Comparison of ENCODE assay signal across 16 cellular contexts in genomic region chr7:99124636-99125504, GRCh38. TPM values are rescaled to one million over a fixed set of nuclear protein-coding genes. Genes with fewer than 3 reads are reported as not detected.
A peak's percentile ranks its signal among the peaks of the same experiment; 100 is the strongest.
DNase-seq lines count a peak whose midpoint lies in the region; ATAC-seq, FAIRE-seq and TF ChIP-seq lines count a peak whose summit lies in the region.
"Had no signal": no experiment of that assay in that cellular context is flagged by ENCODE, and none has a peak within 500 bp of the region (broad histone marks: within the 10 kb centered on the region; RNA-seq: fewer than 3 reads in every experiment).

No MANE protein-coding gene starts in this region.

- no peak overlapping the region for H3K4me3 ChIP-seq in HEK293 (ENCODE audit: low read depth, low read length)
- H3K4me3 ChIP-seq in astrocyte (ENCODE audit: insufficient read depth, low read depth, low read length): no peak overlapping the region
- H3K4me3 ChIP-seq in hepatocyte: no peak overlapping the region
- H3K4me3 ChIP-seq in suprapubic skin: no peak overlapping the region
- H3K4me3 ChIP-seq: SJCRH30 had no signal

- H3K9me3 ChIP-seq in HEK293 (ENCODE audit: control insufficient read depth, insufficient read depth, low read depth, low read length) (no peaks in the 10 kb centered on the region), astrocyte (ENCODE audit: insufficient read depth, low read depth, low read length) (no peaks in the 10 kb centered on the region), hepatocyte (ENCODE audit: low read depth) (no peaks in the 10 kb centered on the region), suprapubic skin (no peaks in the 10 kb centered on the region), H9 (ENCODE audit: control insufficient read depth, low read depth, low read length) (no peaks in the 10 kb centered on the region)
- H3K9me3 ChIP-seq: BE2C, SJCRH30 had no signal

- H4K5ac ChIP-seq in H9 (ENCODE audit: insufficient read length, low read depth, low read length): no peak overlapping the region

- no peak overlapping the region for H3K18ac ChIP-seq in H9 (ENCODE audit: insufficient read length, low read depth, low read length)

- TF ChIP-seq POLR2A in suprapubic skin (IDR thresholded peaks at IDR 0.05): no peak

- no peak overlapping the region for H3K56ac ChIP-seq in H9 (ENCODE audit: insufficient read length, low read depth, low read length)

- H3K79me1 ChIP-seq in H9 (ENCODE audit: insufficient read depth, low read depth, low read length, poor library complexity, severe bottlenecking): peaks cover 5% of the 10 kb centered on the region

- H2BK20ac ChIP-seq in H9 (ENCODE audit: low read depth, low read length, poor library complexity, severe bottlenecking): no peak overlapping the region

- CTCF ChIA-PET in HEK293 (lab: Yijun Ruan, JAX): interaction anchor here (1.7 kb wide), 1 partner anchor 12 kb away, joined by 5 read pairs; no protein-coding TSS in a partner anchor

- no peak overlapping the region for H3K9ac ChIP-seq in astrocyte (ENCODE audit: low read length)
- H3K9ac ChIP-seq in H9 (ENCODE audit: extremely low read depth, insufficient read length, low read length): no peak overlapping the region

- no peak overlapping the region for H2BK15ac ChIP-seq in H9 (ENCODE audit: low read depth, low read length)

- peaks cover 41% of the 10 kb centered on the region for H3K4me1 Mint-ChIP-seq in astrocyte (ENCODE audit: low read depth, unreplicated experiment)
- peaks cover 16 to 22% of the 10 kb centered on the region in 2 experiments for H3K4me1 Mint-ChIP-seq in H9

- 90% methylated on average over 3 of the region's 3 CpGs for WGBS in hepatocyte (ENCODE audit: low lambda C conversion rate, missing lambda C conversion rate)
- WGBS in suprapubic skin: 66% methylated on average over 3 of the region's 3 CpGs
- WGBS in H9 (ENCODE audit: extremely low coverage, insufficient read length, low lambda C conversion rate): no CpG with 5 or more reads among the region's 3 CpGs

- H4K91ac ChIP-seq in H9 (ENCODE audit: insufficient read length, low read depth, low read length): no peak overlapping the region

- no peak overlapping the region for H2BK120ac ChIP-seq in H9 (ENCODE audit: low read depth, low read length, poor library complexity, severe bottlenecking)

- H2BK5ac ChIP-seq in H9 (ENCODE audit: insufficient read length, low read length): no peak overlapping the region

- POLR2A ChIA-PET in HEK293 (lab: Yijun Ruan, JAX): no interaction called here

- H3K4me2 ChIP-seq in astrocyte (ENCODE audit: low read length) (peak overlapping the region; percentile 25), hepatocyte (no peak overlapping the region), H9 (ENCODE audit: insufficient read depth, insufficient read length, low read length) (no peak overlapping the region)

- H3K79me2 ChIP-seq in astrocyte (ENCODE audit: insufficient read depth, low read length) (peaks cover 97% of the 10 kb centered on the region), hepatocyte (peaks cover 100% of the 10 kb centered on the region), H9 (ENCODE audit: insufficient read depth, low read length) (peaks cover 18% of the 10 kb centered on the region; the same call in 1 of the 2 replicates)

- no peak overlapping the region for H4K8ac ChIP-seq in H9 (replicated peaks; ENCODE audit: insufficient read length, low read depth, low read length)

- no peak overlapping the region for H3K23ac ChIP-seq in H9 (ENCODE audit: insufficient read length, low read depth, low read length)

- TF ChIP-seq CTCF in HEK293 (tag by site-specific recombination; IDR thresholded peaks at IDR 0.05) (no peak), astrocyte (IDR thresholded peaks at IDR 0.05; ENCODE audit: insufficient read depth, low read depth, low read length) (no peak), hepatocyte (IDR thresholded peaks at IDR 0.05; ENCODE audit: poor library complexity) (no peak), suprapubic skin (IDR thresholded peaks at IDR 0.05) (no peak), H9 (conservative IDR thresholded peaks at IDR 0.05) (no peak)

- 0 out of 2 replicates have a peak, but pooled peaks cover 6% of the 10 kb centered on the region for H3K4me1 ChIP-seq in HEK293 (ENCODE audit: control insufficient read depth, insufficient read depth, low read length)
- H3K4me1 ChIP-seq in astrocyte (ENCODE audit: insufficient read depth, low read length): peaks cover 10% of the 10 kb centered on the region
- H3K4me1 ChIP-seq in hepatocyte (ENCODE audit: insufficient read depth): peaks cover 32% of the 10 kb centered on the region
- H3K4me1 ChIP-seq in suprapubic skin: peaks cover 86% of the 10 kb centered on the region
- peaks cover 8% of the 10 kb centered on the region; the same call in 1 of the 2 replicates for H3K4me1 ChIP-seq in H9 (ENCODE audit: insufficient read depth, low read length)
- H3K4me1 ChIP-seq: BE2C, SJCRH30 had no signal

- no peak for TF ChIP-seq EP300 in suprapubic skin (IDR thresholded peaks at IDR 0.05)

- no peak overlapping the region for H2AK5ac ChIP-seq in H9 (ENCODE audit: insufficient read length, low read length)

- H3K9me2 ChIP-seq in hepatocyte (replicated peaks; ENCODE audit: insufficient read depth): no peaks in the 10 kb centered on the region

- no peaks in the 10 kb centered on the region for H3K27me3 Mint-ChIP-seq in astrocyte (ENCODE audit: low read depth, unreplicated experiment)
- no peaks in the 10 kb centered on the region for H3K27me3 Mint-ChIP-seq in H9 (ENCODE audit: low read depth)

- no peak overlapping the region for H2BK12ac ChIP-seq in H9 (ENCODE audit: insufficient read length, low read depth, low read length)

- H3K14ac ChIP-seq in H9 (ENCODE audit: insufficient read depth, low read length): no peak overlapping the region

- H3K23me2 ChIP-seq in H9 (ENCODE audit: insufficient read length, low read depth, low read length, poor library complexity, severe bottlenecking): no peaks in the 10 kb centered on the region

- no peak for ATAC-seq in activated CD4-positive, CD25-positive, alpha-beta regulatory T cell treated with anti-CD3 and anti-CD28 coated beads, Interleukin-2, amount 50 U/mL, for 24 hours
- no peak for ATAC-seq in HG02678 (IDR thresholded peaks at IDR 0.05; ENCODE audit: unreplicated experiment)
- ATAC-seq: stimulated activated effector memory CD8-positive, alpha-beta T cell treated with anti-CD3 and anti-CD28 coated beads, Interleukin-12 subunit alpha, Interleukin-12 subunit beta, amount 100 ng/mL, for 72 hours had no signal

- H2AFZ ChIP-seq in astrocyte (ENCODE audit: low read depth, low read length) (no peak overlapping the region), hepatocyte (no peak overlapping the region), H9 (ENCODE audit: low read length) (no peak overlapping the region)

- H3K27ac ChIP-seq in HEK293 (ENCODE audit: extremely low read depth, low read depth, low read length) (no peak overlapping the region), astrocyte (ENCODE audit: low read depth, low read length) (no peak overlapping the region), hepatocyte (peak overlapping the region; percentile 16), suprapubic skin (peak overlapping the region; percentile 73), H9 (ENCODE audit: insufficient read length, low read depth, low read length) (no peak overlapping the region)
- H3K27ac ChIP-seq: SJCRH30 had no signal

- H4K20me1 ChIP-seq in astrocyte (ENCODE audit: insufficient read depth, low read length) (peaks cover 87% of the 10 kb centered on the region), hepatocyte (ENCODE audit: insufficient read depth, poor library complexity, severe bottlenecking) (peaks cover 46% of the 10 kb centered on the region), H9 (ENCODE audit: control insufficient read depth, insufficient read depth, insufficient read length) (no peaks in the 10 kb centered on the region)

- peaks cover 5% of the 10 kb centered on the region for H3K36me3 Mint-ChIP-seq in astrocyte (ENCODE audit: low read depth, unreplicated experiment)
- peaks cover 5 to 10% (median 10%) of the 10 kb centered on the region in 3 experiments; a peak in 6 of 7 replicates for H3K36me3 Mint-ChIP-seq in H9 (ENCODE audit: insufficient read depth in 1 of 3, low read depth in 3 of 3)

- no peak overlapping the region for H3K4ac ChIP-seq in H9 (ENCODE audit: low read depth, low read length)

- no peak overlapping the region for H3K4me3 Mint-ChIP-seq in astrocyte (ENCODE audit: unreplicated experiment)
- no peak overlapping the region for H3K4me3 Mint-ChIP-seq in H9
- H3K4me3 Mint-ChIP-seq: stimulated activated effector memory CD8-positive, alpha-beta T cell treated with anti-CD3 and anti-CD28 coated beads, Interleukin-12 subunit alpha, Interleukin-12 subunit beta, amount 100 ng/mL, for 72 hours had no signal

- no peaks in the 10 kb centered on the region for H3K27me3 ChIP-seq in astrocyte (ENCODE audit: insufficient read depth, low read length)
- H3K27me3 ChIP-seq in hepatocyte: no peaks in the 10 kb centered on the region
- H3K27me3 ChIP-seq in suprapubic skin: no peaks in the 10 kb centered on the region
- no peaks in the 10 kb centered on the region for H3K27me3 ChIP-seq in H9 (ENCODE audit: insufficient read depth, low read length)
- H3K27me3 ChIP-seq: BE2C, SJCRH30 had no signal

- H3T11ph ChIP-seq in H9 (ENCODE audit: low read length): no peak overlapping the region

- H3K9me3 Mint-ChIP-seq in astrocyte (ENCODE audit: unreplicated experiment) (peaks cover 2% of the 10 kb centered on the region), H9 (no peaks in the 10 kb centered on the region; a peak in 2 of 5 replicates)
- H3K9me3 Mint-ChIP-seq: stimulated activated effector memory CD8-positive, alpha-beta T cell treated with anti-CD3 and anti-CD28 coated beads, Interleukin-12 subunit alpha, Interleukin-12 subunit beta, amount 100 ng/mL, for 72 hours had no signal

- no peak for FAIRE-seq in astrocyte (lab: Jason Lieb, UNC)

- DNase-seq in astrocyte (ENCODE audit: low read depth) (no peak), hepatocyte (ENCODE audit: low spot score) (no peak), suprapubic skin (ENCODE audit: low spot score in 2 of 2) (no peak), hippocampal formation (lab: John Stamatoyannopoulos, UW) (no peak), H9 (no peak)
- DNase-seq: BE2C; effector CD8-positive, alpha-beta T cell; foreskin fibroblast; GOT3; NCI-H1417; NCI-H2227 treated with DMSO at 0.1 percent for 48 hours; SJCRH30 had no signal

- no peak overlapping the region for H3K27ac Mint-ChIP-seq in astrocyte (ENCODE audit: unreplicated experiment)
- H3K27ac Mint-ChIP-seq in H9: no peak overlapping the region

- H3K36me3 ChIP-seq in HEK293 (ENCODE audit: control insufficient read depth in 2 of 2, insufficient read depth in 1 of 2, low read length in 2 of 2): no peaks in the 10 kb centered on the region
- no peaks in the 10 kb centered on the region for H3K36me3 ChIP-seq in astrocyte (ENCODE audit: insufficient read depth, low read length)
- no peaks in the 10 kb centered on the region for H3K36me3 ChIP-seq in hepatocyte (replicated peaks; ENCODE audit: insufficient read depth, low read depth)
- no peaks in the 10 kb centered on the region for H3K36me3 ChIP-seq in suprapubic skin
- H3K36me3 ChIP-seq: BE2C, SJCRH30 had no signal

RNA-seq across cellular contexts. Expression of gene SMURF1, which starts 19.0 kb away (rescaled TPM):
- total RNA-seq in astrocyte (36.9 and 44.7 TPM in 2 replicates), hepatocyte (20.2 and 21.7 TPM in 2 replicates), suprapubic skin (10 to 100 TPM; 26.9 to 74.9 (median 30.2) TPM), H9 (2021) (27.2 and 29.4 TPM in 2 replicates)
- 12.4 and 13.4 TPM in 2 replicates for polyA plus RNA-seq in hepatocyte

Comparison
In these comparisons a context has a peak if more than half of its experiments do, and no peak if none do; other contexts are left out.
1. H3K27ac ChIP-seq: peak in hepatocyte (single experiment) and suprapubic skin (single experiment); none in HEK293 (single experiment), astrocyte (single experiment) and H9 (single experiment).